Comparison of ENCODE assay signal across 8 cellular contexts in the genomic region with DNA sequence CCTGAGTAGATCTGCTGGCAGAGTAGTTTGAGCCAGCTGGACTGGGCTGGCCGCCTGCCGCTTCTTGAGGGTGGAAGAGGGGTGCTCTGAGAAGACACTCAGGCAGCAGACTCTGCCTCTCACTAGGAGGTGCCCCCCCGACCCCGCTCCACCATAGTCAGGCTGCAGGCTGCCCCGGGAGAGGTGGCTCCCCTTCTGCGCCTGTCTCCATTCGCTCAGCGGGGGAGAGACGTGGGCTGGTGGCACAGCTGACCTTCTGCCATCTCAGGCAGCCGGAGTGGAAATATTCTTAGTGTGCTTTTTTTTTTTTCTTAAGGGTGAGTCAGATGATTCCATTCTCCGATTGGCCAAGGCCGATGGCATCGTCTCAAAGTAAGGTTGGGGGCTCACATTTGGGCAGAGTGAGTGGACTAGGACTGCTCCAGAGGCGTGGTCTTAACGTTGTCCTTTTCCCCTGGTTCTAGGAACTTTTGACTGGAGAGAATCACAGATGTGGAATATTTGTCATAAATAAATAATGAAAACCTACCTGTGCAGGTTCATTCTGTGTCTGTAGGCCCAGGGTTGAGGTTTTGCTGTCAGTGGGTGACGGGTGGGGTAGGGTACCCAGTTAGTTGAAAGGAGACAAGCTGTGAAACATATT. TPM values are rescaled to one million over a fixed set of nuclear protein-coding genes. Genes with fewer than 3 reads are reported as not detected.
DNase-seq lines count a peak whose midpoint lies in the region; ATAC-seq lines count a peak whose summit lies in the region.

No MANE protein-coding gene starts in this region.

- peaks cover 24% of the 10 kb centered on the region for H3K36me3 Mint-ChIP-seq in T-helper 1 cell treated with Interleukin-12 subunit alpha and Interleukin-12 subunit beta and Interleukin-4 antibody, amounts not matched to agents 30 μg/mL and 1 μg/mL, for 36 hours (ENCODE audit: low read depth)
- H3K36me3 Mint-ChIP-seq in activated CD8-positive, alpha-beta T cell treated with anti-CD3 and anti-CD28 coated beads, Interleukin-2, amount 10 ng/mL, durations not matched to agents 7 days and 5 days (ENCODE audit: low read depth) = peaks cover 48% of the 10 kb centered on the region

- H3K4me1 Mint-ChIP-seq in T-helper 1 cell treated with Interleukin-12 subunit alpha and Interleukin-12 subunit beta and Interleukin-4 antibody, amounts not matched to agents 30 μg/mL and 1 μg/mL, for 36 hours (ENCODE audit: low read depth) = peaks cover 33% of the 10 kb centered on the region
- peaks cover 45% of the 10 kb centered on the region for H3K4me1 Mint-ChIP-seq in activated CD8-positive, alpha-beta T cell treated with anti-CD3 and anti-CD28 coated beads, Interleukin-2, amount 10 ng/mL, durations not matched to agents 7 days and 5 days (ENCODE audit: low read depth)

- ATAC-seq in activated CD8-positive, alpha-beta T cell treated with anti-CD3 and anti-CD28 coated beads, Interleukin-2, amount 10 ng/mL, durations not matched to agents 7 days and 5 days = no peak
- no peak for ATAC-seq in stimulated activated naive CD8-positive, alpha-beta T cell treated with anti-CD3 and anti-CD28 coated beads, Interleukin-15, Interleukin-2, amounts not matched to agents 100 U/mL and 50 U/mL, for 24 hours
- no peak for ATAC-seq in HG02981 (IDR thresholded peaks at IDR 0.05; ENCODE audit: unreplicated experiment)

- POLR2A ChIA-PET in activated CD8-positive, alpha-beta T cell treated with anti-CD3 and anti-CD28 coated beads, Interleukin-2, amount 10 ng/mL, durations not matched to agents 7 days and 5 days (lab: Charles Lee) = interaction anchor here (0.6 to 0.7 kb wide), 3 partner anchors 13 to 103 kb away, joined by 3 to 4 read pairs (median 3); no protein-coding TSS in a partner anchor

- H3K4me3 ChIP-seq in iPS-11a (ENCODE audit: low read depth, low read length) = peak overlapping the region; percentile 100

- H3K9me3 Mint-ChIP-seq in T-helper 1 cell treated with Interleukin-12 subunit alpha and Interleukin-12 subunit beta and Interleukin-4 antibody, amounts not matched to agents 30 μg/mL and 1 μg/mL, for 36 hours = no peaks in the 10 kb centered on the region
- H3K9me3 Mint-ChIP-seq in activated CD8-positive, alpha-beta T cell treated with anti-CD3 and anti-CD28 coated beads, Interleukin-2, amount 10 ng/mL, durations not matched to agents 7 days and 5 days (ENCODE audit: insufficient read depth) = no peaks in the 10 kb centered on the region

- peak overlapping the region; percentile 85 for H3K27ac Mint-ChIP-seq in T-helper 1 cell treated with Interleukin-12 subunit alpha and Interleukin-12 subunit beta and Interleukin-4 antibody, amounts not matched to agents 30 μg/mL and 1 μg/mL, for 36 hours
- peak overlapping the region; percentile 92 for H3K27ac Mint-ChIP-seq in activated CD8-positive, alpha-beta T cell treated with anti-CD3 and anti-CD28 coated beads, Interleukin-2, amount 10 ng/mL, durations not matched to agents 7 days and 5 days

- CTCF ChIA-PET in activated CD8-positive, alpha-beta T cell treated with anti-CD3 and anti-CD28 coated beads, Interleukin-2, amount 10 ng/mL, durations not matched to agents 7 days and 5 days (lab: Charles Lee) = no interaction called here

- peak overlapping the region; percentile 94 for H3K4me3 Mint-ChIP-seq in T-helper 1 cell treated with Interleukin-12 subunit alpha and Interleukin-12 subunit beta and Interleukin-4 antibody, amounts not matched to agents 30 μg/mL and 1 μg/mL, for 36 hours
- peak overlapping the region; percentile 87 for H3K4me3 Mint-ChIP-seq in activated CD8-positive, alpha-beta T cell treated with anti-CD3 and anti-CD28 coated beads, Interleukin-2, amount 10 ng/mL, durations not matched to agents 7 days and 5 days

- H3K27me3 Mint-ChIP-seq in T-helper 1 cell treated with Interleukin-12 subunit alpha and Interleukin-12 subunit beta and Interleukin-4 antibody, amounts not matched to agents 30 μg/mL and 1 μg/mL, for 36 hours (ENCODE audit: low read depth) = no peaks in the 10 kb centered on the region
- no peaks in the 10 kb centered on the region for H3K27me3 Mint-ChIP-seq in activated CD8-positive, alpha-beta T cell treated with anti-CD3 and anti-CD28 coated beads, Interleukin-2, amount 10 ng/mL, durations not matched to agents 7 days and 5 days (ENCODE audit: low read depth)

- DNase-seq in T-helper 1 cell (no peak), NCI-H748 treated with DMSO at 0.1 percent for 48 hours (lab: John Stamatoyannopoulos, UW) (no peak), AML-193 (lab: John Stamatoyannopoulos, UW) (no peak)
- no peak for DNase-seq in activated CD8-positive, alpha-beta T cell treated with anti-CD3 and anti-CD28 coated beads, Interleukin-2, amount 10 ng/mL, durations not matched to agents 7 days and 5 days
- DNase-seq in stimulated activated naive CD8-positive, alpha-beta T cell treated with anti-CD3 and anti-CD28 coated beads, Interleukin-15, Interleukin-2, amounts not matched to agents 100 U/mL and 50 U/mL, for 24 hours = peak; percentile 47

RNA-seq across cellular contexts. Expression of a gene that starts 1.2 kb away (rescaled TPM):
- 1,000 to 10,000 TPM; 1,875 to 1,999 TPM for total RNA-seq in activated CD8-positive, alpha-beta T cell treated with anti-CD3 and anti-CD28 coated beads, Interleukin-2, amount 10 ng/mL, durations not matched to agents 7 days and 5 days

RNA-seq across cellular contexts. Expression of a gene that starts 19.0 kb away (rescaled TPM):
- 10 to 100 TPM; 17.0 to 17.5 TPM for total RNA-seq in activated CD8-positive, alpha-beta T cell treated with anti-CD3 and anti-CD28 coated beads, Interleukin-2, amount 10 ng/mL, durations not matched to agents 7 days and 5 days

RNA-seq across cellular contexts. Expression of a gene that starts 21.0 kb away (rescaled TPM):
- total RNA-seq in activated CD8-positive, alpha-beta T cell treated with anti-CD3 and anti-CD28 coated beads, Interleukin-2, amount 10 ng/mL, durations not matched to agents 7 days and 5 days = under 1 TPM; 0.40 to 0.63 TPM

RNA-seq across cellular contexts. Expression of a gene that starts 39.2 kb away (rescaled TPM):
- total RNA-seq in activated CD8-positive, alpha-beta T cell treated with anti-CD3 and anti-CD28 coated beads, Interleukin-2, amount 10 ng/mL, durations not matched to agents 7 days and 5 days = not detected
